ENCODE assay signal across 16 cellular contexts in the genomic region with DNA sequence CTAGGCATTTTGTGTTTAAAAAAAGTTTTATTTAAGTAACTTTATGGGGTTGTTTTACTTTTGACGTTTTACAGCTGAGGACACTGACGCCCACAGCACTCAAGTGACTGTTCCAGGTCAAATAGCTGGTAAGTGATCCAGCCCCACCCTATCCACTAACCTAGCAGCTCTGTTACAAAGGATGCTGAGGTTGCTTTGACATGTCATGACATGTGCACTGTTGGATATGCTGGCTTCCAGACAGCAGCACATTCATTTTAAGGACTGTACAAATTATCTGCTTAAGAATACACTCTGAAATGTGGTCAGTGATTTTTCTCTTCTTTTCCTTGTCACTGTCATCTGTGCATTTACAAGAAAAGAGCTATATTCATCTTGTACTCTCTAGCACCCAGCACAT.
"Had no signal": no experiment of that assay in that cellular context is flagged by ENCODE, and none has a peak within 500 bp of the region (broad histone marks: within the 10 kb centered on the region; RNA-seq: fewer than 3 reads in every experiment).

No MANE protein-coding gene starts in this region.

- H3K27ac ChIP-seq: right atrium auricular region, skin epidermis, tibial nerve, vagina had no signal

- H3K27me3 Mint-ChIP-seq: activated CD4-positive, alpha-beta T cell treated with anti-CD3 and anti-CD28 coated beads, Interleukin-2, amount 10 ng/mL, durations not matched to agents 7 days and 5 days; effector memory CD8-positive, alpha-beta T cell had no signal

- H3K4me1 Mint-ChIP-seq: activated CD4-positive, alpha-beta T cell treated with anti-CD3 and anti-CD28 coated beads, Interleukin-2, amount 10 ng/mL, durations not matched to agents 7 days and 5 days had no signal

- H3K27ac Mint-ChIP-seq: activated CD4-positive, alpha-beta T cell treated with anti-CD3 and anti-CD28 coated beads, Interleukin-2, amount 10 ng/mL, durations not matched to agents 7 days and 5 days; activated T-cell treated with anti-CD3 and anti-CD28 coated beads, Interleukin-2, amount 50 U/mL, for 72 hours; effector memory CD8-positive, alpha-beta T cell; natural killer cell had no signal

- H3K4me3 ChIP-seq: right atrium auricular region, skin epidermis, tibial nerve, vagina had no signal

- H3K27me3 ChIP-seq: right atrium auricular region, tibial nerve, vagina had no signal

- H3K36me3 ChIP-seq: right atrium auricular region, vagina had no signal

- H3K4me3 Mint-ChIP-seq: activated CD4-positive, alpha-beta T cell treated with anti-CD3 and anti-CD28 coated beads, Interleukin-2, amount 10 ng/mL, durations not matched to agents 7 days and 5 days; activated T-cell treated with anti-CD3 and anti-CD28 coated beads, Interleukin-2, amount 50 U/mL, for 72 hours; effector memory CD8-positive, alpha-beta T cell; natural killer cell had no signal

- FAIRE-seq: islet of Langerhans had no signal

- DNase-seq: activated CD4-positive, alpha-beta T cell treated with anti-CD3 and anti-CD28 coated beads, Interleukin-2, amount 10 ng/mL, durations not matched to agents 7 days and 5 days; activated CD4-positive, CD25-positive, alpha-beta regulatory T cell; activated CD8-positive, alpha-beta memory T cell treated with anti-CD3 and anti-CD28 coated beads, Interleukin-2, amount 50 U/mL, for 48 hours; activated T-cell treated with anti-CD3 and anti-CD28 coated beads, Interleukin-2, amount 50 U/mL, for 72 hours; anterior cingulate cortex; dermis blood vessel endothelial cell; effector memory CD8-positive, alpha-beta T cell; natural killer cell; stimulated activated CD4-positive, alpha-beta T cell treated with anti-CD3 and anti-CD28 coated beads, Interleukin-4, amount 100 ng/mL, for 24 hours; stimulated activated naive CD4-positive, alpha-beta T cell; substantia nigra had no signal

- H3K9me3 ChIP-seq: vagina had no signal
